In the genomic region with DNA sequence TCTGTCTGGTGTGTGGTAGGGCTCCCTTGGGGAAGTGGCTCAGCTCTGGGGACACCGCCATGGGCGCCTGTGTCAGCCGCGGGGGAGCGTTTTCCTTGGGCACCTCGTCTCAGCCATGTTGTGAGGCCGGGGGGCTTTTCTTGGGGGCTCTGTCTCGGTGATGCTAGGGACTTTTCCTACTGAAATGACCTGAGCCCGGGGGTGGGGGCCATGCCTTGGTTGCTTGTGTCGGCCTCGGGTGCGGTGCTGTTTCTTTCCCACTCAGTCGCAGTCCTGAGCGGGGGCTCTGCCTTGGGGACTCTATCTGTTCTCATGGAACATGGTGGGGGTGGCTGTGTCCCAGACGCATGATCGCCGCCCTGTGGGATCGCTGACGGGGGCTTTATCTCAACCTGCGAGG, we compare ENCODE assay signal across 11 cellular contexts. TPM values are rescaled to one million over a fixed set of nuclear protein-coding genes. Genes with fewer than 3 reads are reported as not detected.
"Had no signal": no experiment of that assay in that cellular context is flagged by ENCODE, and none has a peak within 500 bp of the region (broad histone marks: within the 10 kb centered on the region; RNA-seq: fewer than 3 reads in every experiment).

No MANE protein-coding gene starts in this region.

- H3K9me3 Mint-ChIP-seq: HFFc6 had no signal

- H3K4me3 Mint-ChIP-seq: GM23338, H9, HFFc6 had no signal

- ATAC-seq: GM23338, HCT116 had no signal

- H3K4me2 ChIP-seq: GM23338 had no signal

- H3K27ac Mint-ChIP-seq: GM23338, H9, HFFc6 had no signal

- DNase-seq: GM23248, GOT3, H7, HCEC 1CT, HFFc6 had no signal

- H2AFZ ChIP-seq: GM23248, GM23338 had no signal

- H3K9me3 ChIP-seq: HAP-1 had no signal

- H3K36me3 ChIP-seq: HAP-1 had no signal

- H3K4me3 ChIP-seq: GM23248, GM23338, HAP-1 had no signal

- H3K4me1 ChIP-seq: HAP-1 had no signal

- H3K27ac ChIP-seq: GM23248 had no signal

- H3K4me1 Mint-ChIP-seq: GM23338, H9 had no signal

RNA-seq across cellular contexts. Expression of gene CT45A1, which starts 0.4 kb away (rescaled TPM):
- total RNA-seq: GM23248, GM23338, H1, H4, H7, H9, HFFc6 had no signal
- polyA plus RNA-seq: GM23248, GM23338, H1 had no signal

RNA-seq across cellular contexts. Expression of gene CT45A3, which starts 54.2 kb away (rescaled TPM):
- total RNA-seq: GM23248, GM23338, H1, H4, H7, H9, HFFc6 had no signal
- polyA plus RNA-seq: GM23248, GM23338, H1 had no signal
